ENCODE assay signal across 17 cellular contexts in the genomic region with DNA sequence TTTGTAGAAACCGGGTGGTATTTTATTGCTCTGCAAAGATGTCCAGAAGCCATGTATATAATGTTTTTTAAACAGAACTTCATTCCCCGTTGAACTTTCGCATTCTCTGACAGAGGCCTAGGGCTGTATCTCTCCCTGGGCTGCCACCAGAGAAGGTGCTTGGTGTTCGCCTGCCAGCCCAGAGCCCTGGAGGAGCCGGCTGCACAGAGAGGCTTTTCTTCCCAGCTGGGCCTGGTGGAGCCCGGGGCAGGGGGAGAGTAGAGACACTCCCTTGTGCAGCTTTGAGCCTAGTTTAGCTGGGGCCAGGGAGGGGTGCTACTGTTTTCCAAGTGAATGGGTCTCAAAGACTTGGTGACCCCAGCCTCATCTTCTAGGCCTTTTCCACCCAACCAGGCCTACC. TPM values are rescaled to one million over a fixed set of nuclear protein-coding genes. Genes with fewer than 3 reads are reported as not detected.
DNase-seq lines count a peak whose midpoint lies in the region; ATAC-seq, FAIRE-seq and TF ChIP-seq lines count a peak whose summit lies in the region.
"Had no signal": no experiment of that assay in that cellular context is flagged by ENCODE, and none has a peak within 500 bp of the region (broad histone marks: within the 10 kb centered on the region; RNA-seq: fewer than 3 reads in every experiment).

No MANE protein-coding gene starts in this region.

- H3K18ac ChIP-seq in mesendoderm (ENCODE audit: low read length) = no peak overlapping the region

- CTCF ChIA-PET in activated CD8-positive, alpha-beta memory T cell treated with anti-CD3 and anti-CD28 coated beads, Interleukin-2, amount 10 ng/mL, durations not matched to agents 7 days and 5 days (lab: Charles Lee) = no interaction called here

- no peak overlapping the region for H3K4me3 Mint-ChIP-seq in activated CD8-positive, alpha-beta memory T cell treated with anti-CD3 and anti-CD28 coated beads, Interleukin-2, amount 10 ng/mL, durations not matched to agents 7 days and 5 days
- H3K4me3 Mint-ChIP-seq in astrocyte (ENCODE audit: unreplicated experiment) = no peak overlapping the region
- H3K4me3 Mint-ChIP-seq in stimulated activated effector memory CD8-positive, alpha-beta T cell treated with anti-CD3 and anti-CD28 coated beads, Interleukin-12 subunit alpha, Interleukin-12 subunit beta, amount 100 ng/mL, for 72 hours = no peak overlapping the region
- H3K4me3 Mint-ChIP-seq: T-cell had no signal

- no peak for DNase-seq in activated CD8-positive, alpha-beta memory T cell treated with anti-CD3 and anti-CD28 coated beads, Interleukin-2, amount 10 ng/mL, durations not matched to agents 7 days and 5 days
- DNase-seq in activated CD8-positive, alpha-beta memory T cell treated with anti-CD3 and anti-CD28 coated beads for 24 hours = no peak
- DNase-seq in astrocyte (ENCODE audit: low read depth) = no peak
- DNase-seq in mesendoderm = no peak
- no peak for DNase-seq in stimulated activated effector memory CD8-positive, alpha-beta T cell treated with anti-CD3 and anti-CD28 coated beads, Interleukin-12 subunit alpha, Interleukin-12 subunit beta, amount 100 ng/mL, for 72 hours (ENCODE audit: low spot score in 2 of 2)
- no peak for DNase-seq in H4 (ENCODE audit: low spot score)
- no peak for DNase-seq in GM20000 (ENCODE audit: low spot score)
- no peak for DNase-seq in stimulated activated naive CD4-positive, alpha-beta T cell treated with Interleukin-2 at 50 U/mL for 16 hours (lab: John Stamatoyannopoulos, UW)
- DNase-seq: activated CD4-positive, alpha-beta T cell treated with anti-CD3 and anti-CD28 coated beads for 4 hours; activated T-cell treated with anti-CD3 and anti-CD28 coated beads, Interleukin-2, amount 50 U/mL, for 48 hours; effector CD4-positive, alpha-beta T cell; NCI-H1105 treated with DMSO at 0.1 percent for 48 hours; NCI-H446; T-cell had no signal

- no peaks in the 10 kb centered on the region for H3K9me3 ChIP-seq in astrocyte (ENCODE audit: insufficient read depth, low read depth, low read length)
- H3K9me3 ChIP-seq: A549 had no signal

- no peaks in the 10 kb centered on the region for H3K27me3 Mint-ChIP-seq in activated CD8-positive, alpha-beta memory T cell treated with anti-CD3 and anti-CD28 coated beads, Interleukin-2, amount 10 ng/mL, durations not matched to agents 7 days and 5 days
- no peaks in the 10 kb centered on the region for H3K27me3 Mint-ChIP-seq in astrocyte (ENCODE audit: low read depth, unreplicated experiment)
- H3K27me3 Mint-ChIP-seq: IgD-negative memory B cell, T-cell had no signal

- H3K36me3 Mint-ChIP-seq in activated CD8-positive, alpha-beta memory T cell treated with anti-CD3 and anti-CD28 coated beads, Interleukin-2, amount 10 ng/mL, durations not matched to agents 7 days and 5 days = no peaks in the 10 kb centered on the region
- H3K36me3 Mint-ChIP-seq in astrocyte (ENCODE audit: low read depth, unreplicated experiment) = no peaks in the 10 kb centered on the region
- no peaks in the 10 kb centered on the region for H3K36me3 Mint-ChIP-seq in stimulated activated effector memory CD8-positive, alpha-beta T cell treated with anti-CD3 and anti-CD28 coated beads, Interleukin-12 subunit alpha, Interleukin-12 subunit beta, amount 100 ng/mL, for 72 hours

- H3K36me3 ChIP-seq in astrocyte (ENCODE audit: insufficient read depth, low read length) (no peaks in the 10 kb centered on the region), mesendoderm (ENCODE audit: control insufficient read depth, insufficient read depth, low read length) (no peaks in the 10 kb centered on the region)

- no peaks in the 10 kb centered on the region for H3K79me1 ChIP-seq in mesendoderm (ENCODE audit: low read length)

- H4K8ac ChIP-seq in mesendoderm (ENCODE audit: low read depth, low read length) = no peak overlapping the region

- no peak for TF ChIP-seq CTCF in astrocyte (IDR thresholded peaks at IDR 0.05; ENCODE audit: insufficient read depth, low read depth, low read length)
- TF ChIP-seq CTCF in GM20000 (IDR thresholded peaks at IDR 0.05; ENCODE audit: extremely low read depth, missing control alignments) = no peak

- H3K4me1 Mint-ChIP-seq in activated CD8-positive, alpha-beta memory T cell treated with anti-CD3 and anti-CD28 coated beads, Interleukin-2, amount 10 ng/mL, durations not matched to agents 7 days and 5 days = peaks cover 50% of the 10 kb centered on the region
- peaks cover 86% of the 10 kb centered on the region for H3K4me1 Mint-ChIP-seq in astrocyte (ENCODE audit: low read depth, unreplicated experiment)
- H3K4me1 Mint-ChIP-seq in stimulated activated effector memory CD8-positive, alpha-beta T cell treated with anti-CD3 and anti-CD28 coated beads, Interleukin-12 subunit alpha, Interleukin-12 subunit beta, amount 100 ng/mL, for 72 hours = peaks cover 39% of the 10 kb centered on the region

- no peaks in the 10 kb centered on the region for H3K9me3 Mint-ChIP-seq in activated CD8-positive, alpha-beta memory T cell treated with anti-CD3 and anti-CD28 coated beads, Interleukin-2, amount 10 ng/mL, durations not matched to agents 7 days and 5 days (ENCODE audit: low read depth)
- no peaks in the 10 kb centered on the region for H3K9me3 Mint-ChIP-seq in astrocyte (ENCODE audit: unreplicated experiment)
- no peaks in the 10 kb centered on the region for H3K9me3 Mint-ChIP-seq in stimulated activated effector memory CD8-positive, alpha-beta T cell treated with anti-CD3 and anti-CD28 coated beads, Interleukin-12 subunit alpha, Interleukin-12 subunit beta, amount 100 ng/mL, for 72 hours
- H3K9me3 Mint-ChIP-seq: IgD-negative memory B cell, T-cell had no signal

- no peak overlapping the region for H2AFZ ChIP-seq in astrocyte (ENCODE audit: low read depth, low read length)

- no peak overlapping the region for H2BK120ac ChIP-seq in mesendoderm (ENCODE audit: low read depth, low read length)

- H3K4me2 ChIP-seq in astrocyte (ENCODE audit: low read length) (peak overlapping the region; percentile 66), mesendoderm (ENCODE audit: low read length) (no peak overlapping the region)
- H3K4me2 ChIP-seq: A549 had no signal

- H3K56ac ChIP-seq in mesendoderm (ENCODE audit: low read length) = no peak overlapping the region

- H3K27ac ChIP-seq in astrocyte (ENCODE audit: low read depth, low read length) (peak overlapping the region; percentile 96), mesendoderm (ENCODE audit: low read depth, low read length) (peak overlapping the region; percentile 40)

- H3K27ac Mint-ChIP-seq in activated CD8-positive, alpha-beta memory T cell treated with anti-CD3 and anti-CD28 coated beads, Interleukin-2, amount 10 ng/mL, durations not matched to agents 7 days and 5 days = peak overlapping the region; percentile 11
- H3K27ac Mint-ChIP-seq in astrocyte (ENCODE audit: unreplicated experiment) = no peak overlapping the region
- peak overlapping the region; percentile 62 for H3K27ac Mint-ChIP-seq in stimulated activated effector memory CD8-positive, alpha-beta T cell treated with anti-CD3 and anti-CD28 coated beads, Interleukin-12 subunit alpha, Interleukin-12 subunit beta, amount 100 ng/mL, for 72 hours
- H3K27ac Mint-ChIP-seq: IgD-negative memory B cell had no signal

- H3K4me3 ChIP-seq in astrocyte (ENCODE audit: insufficient read depth, low read depth, low read length) (no peak overlapping the region), mesendoderm (ENCODE audit: low read length) (no peak overlapping the region)
- H3K4me3 ChIP-seq: A549 had no signal

- no peak overlapping the region for H2BK15ac ChIP-seq in mesendoderm (replicated peaks; ENCODE audit: low read depth)

- no peak overlapping the region for H3K4ac ChIP-seq in mesendoderm (ENCODE audit: low read depth, low read length)

- H4K5ac ChIP-seq in mesendoderm (ENCODE audit: low read length) = no peak overlapping the region

- H4K20me1 ChIP-seq in astrocyte (ENCODE audit: insufficient read depth, low read length) = no peaks in the 10 kb centered on the region

- H3K79me2 ChIP-seq in astrocyte (ENCODE audit: insufficient read depth, low read length) (no peaks in the 10 kb centered on the region), mesendoderm (ENCODE audit: control insufficient read depth, insufficient read depth, low read length) (no peaks in the 10 kb centered on the region)

- H3K23ac ChIP-seq in mesendoderm (ENCODE audit: low read length) = no peak overlapping the region

- no peak overlapping the region for H2BK5ac ChIP-seq in mesendoderm (ENCODE audit: low read length)

- no peak for ATAC-seq in activated CD8-positive, alpha-beta memory T cell treated with anti-CD3 and anti-CD28 coated beads, Interleukin-2, amount 10 ng/mL, durations not matched to agents 7 days and 5 days
- ATAC-seq in stimulated activated effector memory CD8-positive, alpha-beta T cell treated with anti-CD3 and anti-CD28 coated beads, Interleukin-12 subunit alpha, Interleukin-12 subunit beta, amount 100 ng/mL, for 72 hours = no peak
- ATAC-seq: T-cell had no signal

- H3K9ac ChIP-seq in astrocyte (ENCODE audit: low read length) = no peak overlapping the region
- H3K9ac ChIP-seq in mesendoderm (ENCODE audit: low read length) = no peak overlapping the region

- no peak for FAIRE-seq in astrocyte (lab: Jason Lieb, UNC)
- FAIRE-seq: A549, islet of Langerhans had no signal

- H2AK5ac ChIP-seq in mesendoderm (ENCODE audit: low read length) = no peak overlapping the region

- H3K4me1 ChIP-seq in astrocyte (ENCODE audit: insufficient read depth, low read length) = peaks cover 66% of the 10 kb centered on the region
- H3K4me1 ChIP-seq in mesendoderm (ENCODE audit: control insufficient read depth, low read depth, low read length) = peaks cover 31% of the 10 kb centered on the region

- H3K27me3 ChIP-seq in astrocyte (ENCODE audit: insufficient read depth, low read length) (no peaks in the 10 kb centered on the region), mesendoderm (ENCODE audit: insufficient read depth, low read length, poor library complexity) (no peaks in the 10 kb centered on the region)

- WGBS in mesendoderm (ENCODE audit: extremely low coverage, insufficient coverage, low lambda C conversion rate) = no CpG with 5 or more reads among the region's 6 CpGs

RNA-seq across cellular contexts. Expression of a gene that starts 13.6 kb away (rescaled TPM):
- total RNA-seq in activated CD8-positive, alpha-beta memory T cell treated with anti-CD3 and anti-CD28 coated beads, Interleukin-2, amount 10 ng/mL, durations not matched to agents 7 days and 5 days = 10 to 100 TPM; 58.7 to 86.9 TPM
- 103 and 117 TPM in 2 replicates for total RNA-seq in astrocyte
- 22.6 TPM for polyA plus RNA-seq in mesendoderm (2013, experiment 1 of 2)
- 23.2 TPM for polyA plus RNA-seq in mesendoderm (2013, experiment 2 of 2)
- 15.8 and 18.5 TPM in 2 replicates for total RNA-seq in H4 (2014; rRNA removed; shearing (Covaris generic))
